20 cellular contexts compared by ENCODE assay signal in genomic region chr3:134602440-134602814, GRCh38. TPM values are rescaled to one million over a fixed set of nuclear protein-coding genes. Genes with fewer than 3 reads are reported as not detected.
"Had no signal": no experiment of that assay in that cellular context is flagged by ENCODE, and none has a peak within 500 bp of the region (broad histone marks: within the 10 kb centered on the region; RNA-seq: fewer than 3 reads in every experiment).

No MANE protein-coding gene starts in this region.

- H3K9me3 ChIP-seq: body of pancreas, lower lobe of right lung, tibial nerve, vagina had no signal

- H3K27ac Mint-ChIP-seq: activated CD4-positive, alpha-beta memory T cell treated with anti-CD3 and anti-CD28 coated beads for 36 hours; activated naive CD8-positive, alpha-beta T cell; immature natural killer cell; mesothelial cell of epicardium; stimulated activated memory B cell treated with anti-CD40 and anti-IgM and Interleukin-4, amounts not matched to agents 10 μg/mL and 1 μg/mL and 100 μg/mL, for 72 hours; T-cell had no signal

- H3K4me1 ChIP-seq: body of pancreas, lower lobe of right lung, vagina had no signal

- H3K9me3 Mint-ChIP-seq: activated CD4-positive, alpha-beta memory T cell treated with anti-CD3 and anti-CD28 coated beads for 36 hours; immature natural killer cell; mesothelial cell of epicardium; stimulated activated memory B cell treated with anti-CD40 and anti-IgM and Interleukin-4, amounts not matched to agents 10 μg/mL and 1 μg/mL and 100 μg/mL, for 72 hours; T-cell had no signal

- H3K27ac ChIP-seq: body of pancreas, coronary artery, foreskin keratinocyte, lower lobe of right lung, tibial nerve, vagina had no signal

- DNase-seq: activated CD4-positive, alpha-beta memory T cell treated with anti-CD3 and anti-CD28 coated beads for 36 hours; activated CD4-positive, alpha-beta T cell treated with anti-CD3 and anti-CD28 coated beads for 1 hour; activated effector memory CD4-positive, alpha-beta T cell treated with anti-CD3 and anti-CD28 coated beads, Interleukin-2, amount 50 U/mL, for 16 hours; activated T-cell treated with anti-CD3 and anti-CD28 coated beads, Interleukin-2, amount 50 U/mL, for 48 hours; amniotic stem cell; central memory CD4-positive, alpha-beta T cell; effector CD8-positive, alpha-beta T cell; foreskin keratinocyte; immature natural killer cell; lower lobe of right lung; stimulated activated CD4-positive, alpha-beta T cell treated with anti-CD3 and anti-CD28 coated beads, Interleukin-2, amount 100 ng/mL, for 48 hours; T-cell; T-helper 9 cell had no signal

- H3K27me3 ChIP-seq: body of pancreas, foreskin keratinocyte, tibial nerve, vagina had no signal

- H3K4me3 ChIP-seq: body of pancreas, coronary artery, lower lobe of right lung, tibial nerve, vagina had no signal

- H3K36me3 Mint-ChIP-seq: activated CD4-positive, alpha-beta memory T cell treated with anti-CD3 and anti-CD28 coated beads for 36 hours; activated naive CD8-positive, alpha-beta T cell; immature natural killer cell; mesothelial cell of epicardium; stimulated activated memory B cell treated with anti-CD40 and anti-IgM and Interleukin-4, amounts not matched to agents 10 μg/mL and 1 μg/mL and 100 μg/mL, for 72 hours; T-cell had no signal

- H3K4me3 Mint-ChIP-seq: activated CD4-positive, alpha-beta memory T cell treated with anti-CD3 and anti-CD28 coated beads for 36 hours; activated naive CD8-positive, alpha-beta T cell; immature natural killer cell; mesothelial cell of epicardium; stimulated activated memory B cell treated with anti-CD40 and anti-IgM and Interleukin-4, amounts not matched to agents 10 μg/mL and 1 μg/mL and 100 μg/mL, for 72 hours; T-cell had no signal

- ATAC-seq: body of pancreas; foreskin keratinocyte; stimulated activated memory B cell treated with anti-CD40 and anti-IgM and Interleukin-4, amounts not matched to agents 10 μg/mL and 1 μg/mL and 100 μg/mL, for 72 hours; T-cell had no signal

- H3K36me3 ChIP-seq: lower lobe of right lung, tibial nerve, vagina had no signal

RNA-seq across cellular contexts. Expression of gene KY, which starts 48.4 kb away (rescaled TPM):
- total RNA-seq: activated CD4-positive, alpha-beta memory T cell treated with anti-CD3 and anti-CD28 coated beads for 36 hours; foreskin keratinocyte; mesothelial cell of epicardium; T-cell had no signal
- polyA plus RNA-seq: foreskin keratinocyte, immature natural killer cell had no signal
